In the genomic region with DNA sequence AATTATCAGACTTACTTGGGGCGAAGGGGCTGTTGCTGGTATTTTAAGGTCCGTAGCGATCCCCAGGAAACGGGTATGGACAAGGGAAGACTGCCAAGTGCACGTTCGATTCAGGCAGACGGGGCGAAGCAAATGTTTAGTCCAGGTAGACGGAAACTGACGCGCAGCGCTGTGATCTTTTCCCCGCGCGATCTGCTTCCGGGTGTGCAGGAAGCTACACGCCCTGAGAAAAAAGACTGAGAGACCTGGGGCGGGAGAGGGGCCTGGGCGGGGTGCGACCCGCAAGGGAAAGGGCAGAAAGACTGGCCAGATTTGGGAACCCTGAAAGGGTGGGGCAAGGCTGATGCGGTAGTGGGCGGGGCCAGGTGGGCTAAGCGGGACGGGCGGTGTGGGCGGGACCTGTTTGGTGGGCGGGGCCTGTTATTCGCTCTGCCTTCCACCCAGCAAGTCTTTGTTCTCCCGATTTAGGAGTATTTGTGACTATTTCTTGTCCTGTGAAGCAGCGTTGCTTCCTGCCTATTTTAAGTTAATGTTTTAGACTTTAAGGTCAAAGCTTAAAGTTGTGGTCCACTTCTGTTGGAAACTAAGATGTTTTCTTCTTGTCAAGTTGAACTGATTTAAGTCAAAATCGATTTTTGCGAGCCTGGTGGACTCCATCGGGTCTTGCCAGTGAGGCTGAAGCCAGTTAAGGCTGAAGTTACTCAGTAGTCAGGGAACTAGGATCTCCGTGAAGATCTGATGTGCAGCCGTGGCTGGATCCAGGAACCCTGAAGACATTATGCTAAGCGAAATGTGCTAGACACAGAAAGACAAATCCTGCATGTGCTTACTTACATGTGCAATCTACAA, we compare ENCODE assay signal across 8 cellular contexts. TPM values are rescaled to one million over a fixed set of nuclear protein-coding genes. Genes with fewer than 3 reads are reported as not detected.
DNase-seq lines count a peak whose midpoint lies in the region; ATAC-seq and TF ChIP-seq lines count a peak whose summit lies in the region.

ZNF836 (minus strand) TSS at position 301 of the 849 bp plus-strand sequence. CDS start 3,549 bp downstream, outside the sequence.

- H3K9ac ChIP-seq in endodermal cell (ENCODE audit: extremely low read depth, low read length, poor library complexity, severe bottlenecking), result peak within 1 kb of the TSS; percentile 79

- peak within 1 kb of the TSS; percentile 95 for H3K27ac Mint-ChIP-seq in activated CD8-positive, alpha-beta memory T cell treated with anti-CD3 and anti-CD28 coated beads, Interleukin-2, amount 10 ng/mL, durations not matched to agents 7 days and 5 days
- peak within 1 kb of the TSS; percentile 90 for H3K27ac Mint-ChIP-seq in endodermal cell

- CTCF ChIA-PET in activated CD8-positive, alpha-beta memory T cell treated with anti-CD3 and anti-CD28 coated beads, Interleukin-2, amount 10 ng/mL, durations not matched to agents 7 days and 5 days (lab: Charles Lee), result interaction anchor here (1.0 to 1.5 kb wide), 3 partner anchors 18 to 66 kb away, joined by 3 to 5 read pairs (median 4); partner anchors contain the start of gene ZNF616

- peaks cover 24% of the 10 kb centered on the region for H3K9me3 ChIP-seq in endodermal cell (ENCODE audit: control insufficient read depth, low read length)
- H3K9me3 ChIP-seq in mesodermal cell (ENCODE audit: control insufficient read depth, low read length), result peaks cover 8% of the 10 kb centered on the region

- ATAC-seq in HG03565 (IDR thresholded peaks at IDR 0.05; ENCODE audit: unreplicated experiment), result peak; percentile 41
- peak; percentile 97 for ATAC-seq in activated CD8-positive, alpha-beta memory T cell treated with anti-CD3 and anti-CD28 coated beads, Interleukin-2, amount 10 ng/mL, durations not matched to agents 7 days and 5 days

- H3K4me1 ChIP-seq in endodermal cell (ENCODE audit: control insufficient read depth, insufficient read depth, low read length) (no peaks in the 10 kb centered on the region), mesodermal cell (ENCODE audit: control insufficient read depth, insufficient read depth, low read length, poor library complexity, severe bottlenecking) (no peaks in the 10 kb centered on the region)

- DNase-seq in SIG-M5 treated with dmso at 0.1 percent for 504 hours (lab: John Stamatoyannopoulos, UW; ENCODE audit: unreplicated experiment), result peak; percentile 16
- no peak for DNase-seq in SIG-M5 (lab: John Stamatoyannopoulos, UW)
- peak; percentile 70 for DNase-seq in NOMO-1 treated with dmso at 0.1 percent for 144 hours (lab: John Stamatoyannopoulos, UW; ENCODE audit: unreplicated experiment)
- DNase-seq in activated CD8-positive, alpha-beta memory T cell treated with anti-CD3 and anti-CD28 coated beads, Interleukin-2, amount 10 ng/mL, durations not matched to agents 7 days and 5 days, result peak; percentile 93
- DNase-seq in endodermal cell, result peak; percentile 96
- peak; percentile 86 for DNase-seq in stimulated activated CD8-positive, alpha-beta memory T cell treated with anti-CD3 and anti-CD28 coated beads, Interleukin-15, amount 100 ng/mL, for 1 hour (ENCODE audit: low read depth)

- H3K27me3 Mint-ChIP-seq in activated CD8-positive, alpha-beta memory T cell treated with anti-CD3 and anti-CD28 coated beads, Interleukin-2, amount 10 ng/mL, durations not matched to agents 7 days and 5 days, result no peaks in the 10 kb centered on the region
- H3K27me3 Mint-ChIP-seq in endodermal cell (ENCODE audit: insufficient read depth), result no peaks in the 10 kb centered on the region

- peaks cover 43% of the 10 kb centered on the region for H3K36me3 Mint-ChIP-seq in activated CD8-positive, alpha-beta memory T cell treated with anti-CD3 and anti-CD28 coated beads, Interleukin-2, amount 10 ng/mL, durations not matched to agents 7 days and 5 days
- H3K36me3 Mint-ChIP-seq in endodermal cell (ENCODE audit: low read depth), result peaks cover 26% of the 10 kb centered on the region

- H3K36me3 ChIP-seq in endodermal cell (ENCODE audit: control insufficient read depth, insufficient read depth, low read length), result peaks cover 27% of the 10 kb centered on the region
- peaks cover 18% of the 10 kb centered on the region for H3K36me3 ChIP-seq in mesodermal cell (ENCODE audit: control insufficient read depth, insufficient read depth, low read length)

- WGBS in endodermal cell (ENCODE audit: insufficient coverage in 1 of 2, insufficient read length in 1 of 2), 2 experiments, result 14 to 19% methylated on average over 29 to 37 of the region's 37 CpGs
- WGBS in mesodermal cell (ENCODE audit: insufficient coverage in 2 of 2), 2 experiments, result 10 to 18% methylated on average over 24 to 32 of the region's 37 CpGs

- peak within 1 kb of the TSS; percentile 100 for H3K4me3 ChIP-seq in endodermal cell (ENCODE audit: low read length)
- peak within 1 kb of the TSS; percentile 73 for H3K4me3 ChIP-seq in mesodermal cell (ENCODE audit: extremely low read depth, insufficient read depth, low read length, poor library complexity, severe bottlenecking)

- H3K9me3 Mint-ChIP-seq in activated CD8-positive, alpha-beta memory T cell treated with anti-CD3 and anti-CD28 coated beads, Interleukin-2, amount 10 ng/mL, durations not matched to agents 7 days and 5 days (ENCODE audit: low read depth), result peaks cover 10% of the 10 kb centered on the region
- peaks cover 30% of the 10 kb centered on the region for H3K9me3 Mint-ChIP-seq in endodermal cell

- H3K27me3 ChIP-seq in endodermal cell (ENCODE audit: control insufficient read depth, insufficient read depth, low read length, poor library complexity, severe bottlenecking), result no peaks in the 10 kb centered on the region

- no peak for TF ChIP-seq CTCF in endodermal cell (conservative IDR thresholded peaks at IDR 0.05)

- H3K27ac ChIP-seq in endodermal cell (ENCODE audit: low read depth, low read length) (no peak within 1 kb of the TSS), mesodermal cell (ENCODE audit: low read depth, low read length, severe bottlenecking) (no peak within 1 kb of the TSS)

- H3K4me1 Mint-ChIP-seq in activated CD8-positive, alpha-beta memory T cell treated with anti-CD3 and anti-CD28 coated beads, Interleukin-2, amount 10 ng/mL, durations not matched to agents 7 days and 5 days, result peaks cover 29% of the 10 kb centered on the region
- peaks cover 21% of the 10 kb centered on the region for H3K4me1 Mint-ChIP-seq in endodermal cell

- peak within 1 kb of the TSS; percentile 93 for H3K4me3 Mint-ChIP-seq in activated CD8-positive, alpha-beta memory T cell treated with anti-CD3 and anti-CD28 coated beads, Interleukin-2, amount 10 ng/mL, durations not matched to agents 7 days and 5 days
- peak within 1 kb of the TSS; percentile 91 for H3K4me3 Mint-ChIP-seq in endodermal cell

RNA-seq across cellular contexts. Expression of gene ZNF836, which starts in this region (rescaled TPM):
- 10 to 100 TPM; 12.6 to 14.6 TPM for total RNA-seq in activated CD8-positive, alpha-beta memory T cell treated with anti-CD3 and anti-CD28 coated beads, Interleukin-2, amount 10 ng/mL, durations not matched to agents 7 days and 5 days
- 10 to 100 TPM; 22.1 to 26.2 TPM for total RNA-seq in endodermal cell
- 10.9 TPM for polyA plus RNA-seq in endodermal cell (2013, experiment 1 of 2)
- 7.9 TPM for polyA plus RNA-seq in endodermal cell (2013, experiment 2 of 2)
- polyA plus RNA-seq in mesodermal cell (2013, experiment 1 of 2), result 7.3 TPM
- polyA plus RNA-seq in mesodermal cell (2013, experiment 2 of 2), result 5.4 TPM
